9 cellular contexts compared by ENCODE assay signal in genomic region chr10:113958631-113959382, GRCh38.
A peak's percentile ranks its signal among the peaks of the same experiment; 100 is the strongest.
DNase-seq lines count a peak whose midpoint lies in the region; ATAC-seq and TF ChIP-seq lines count a peak whose summit lies in the region.
"Had no signal": no experiment of that assay in that cellular context is flagged by ENCODE, and none has a peak within 500 bp of the region (broad histone marks: within the 10 kb centered on the region; RNA-seq: fewer than 3 reads in every experiment).

No MANE protein-coding gene starts in this region.

- no peak for TF ChIP-seq POLR2A in IMR-90 (IDR thresholded peaks at IDR 0.05; ENCODE audit: low read depth, low read length)
- TF ChIP-seq POLR2A in spleen (IDR thresholded peaks at IDR 0.05), result no peak

- H3K27me3 Mint-ChIP-seq in activated T-cell treated with anti-CD3 and anti-CD28 coated beads, Interleukin-2, amount 50 U/mL, for 72 hours (ENCODE audit: low read depth), result peaks cover 18% of the 10 kb centered on the region
- H3K27me3 Mint-ChIP-seq in endodermal cell (ENCODE audit: insufficient read depth), result peaks cover 3% of the 10 kb centered on the region

- no peak overlapping the region for H3K4me3 ChIP-seq in IMR-90 (ENCODE audit: insufficient read depth, low read depth, low read length)
- no peak overlapping the region for H3K4me3 ChIP-seq in spleen
- H3K4me3 ChIP-seq in endodermal cell (ENCODE audit: low read length), result no peak overlapping the region

- TF ChIP-seq CTCF in IMR-90 (conservative IDR thresholded peaks at IDR 0.05; ENCODE audit: low read depth, low read length), result no peak
- TF ChIP-seq CTCF in spleen (IDR thresholded peaks at IDR 0.05 in 8 of 11, conservative IDR thresholded peaks at IDR 0.05 in 3 of 11), result no peak
- no peak for TF ChIP-seq CTCF in endodermal cell (conservative IDR thresholded peaks at IDR 0.05)

- H3K9me3 ChIP-seq in IMR-90 (ENCODE audit: control insufficient read depth, insufficient read depth, low read length), result no peaks in the 10 kb centered on the region
- peaks cover 0 to 10% (median 6%) of the 10 kb centered on the region in 8 donors for H3K9me3 ChIP-seq in spleen
- H3K9me3 ChIP-seq in endodermal cell (ENCODE audit: control insufficient read depth, low read length), result no peaks in the 10 kb centered on the region
- H3K9me3 ChIP-seq: neutrophil had no signal

- peak overlapping the region; percentile 67; the same call in 1 of the 2 replicates for H2AK5ac ChIP-seq in IMR-90 (ENCODE audit: low read depth, low read length)

- 89% methylated on average over 4 of the region's 11 CpGs; no CpG with 5 or more reads in 1 of the 2 experiments for WGBS in IMR-90 (ENCODE audit: extremely low coverage in 2 of 2, insufficient read length in 1 of 2), 2 experiments
- 74 to 83% (median 79%) methylated on average over 10 to 11 of the region's 11 CpGs for WGBS in spleen, 5 donors
- 80 to 89% methylated on average over 11 of the region's 11 CpGs for WGBS in endodermal cell (ENCODE audit: insufficient coverage in 1 of 2, insufficient read length in 1 of 2), 2 experiments

- peak overlapping the region in 1 of 2 experiments; percentile 22; a peak in 2 of 4 replicates for H4K8ac ChIP-seq in IMR-90 (ENCODE audit: low read depth in 2 of 2, low read length in 2 of 2)

- H3K4me1 Mint-ChIP-seq in activated T-cell treated with anti-CD3 and anti-CD28 coated beads, Interleukin-2, amount 50 U/mL, for 72 hours (ENCODE audit: low read depth), result peaks cover 50% of the 10 kb centered on the region
- H3K4me1 Mint-ChIP-seq in endodermal cell, result peaks cover 19% of the 10 kb centered on the region

- no peaks in the 10 kb centered on the region for H3K79me1 ChIP-seq in IMR-90 (ENCODE audit: low read depth in 1 of 2, low read length in 2 of 2)

- H3K18ac ChIP-seq in IMR-90 (ENCODE audit: low read depth, low read length), result peak overlapping the region; percentile 6; the same call in 1 of the 2 replicates

- H3K27ac ChIP-seq in IMR-90 (ENCODE audit: insufficient read depth, low read length), result peak overlapping the region; percentile 35; the same call in 1 of the 2 replicates
- H3K27ac ChIP-seq in spleen, result peak overlapping the region in 6 of 8 donors; percentile 32 to 78 (median 60)
- no peak overlapping the region for H3K27ac ChIP-seq in endodermal cell (ENCODE audit: low read depth, low read length)
- H3K27ac ChIP-seq: neutrophil had no signal

- H3K4me2 ChIP-seq in IMR-90 (ENCODE audit: low read depth, low read length), result no peak overlapping the region

- DNase-seq in DMS153 (lab: John Stamatoyannopoulos, UW) (peak; percentile 84), IMR-90 (peak; percentile 93), left ventricle myocardium superior (no peak), spleen (no peak), endodermal cell (no peak)
- DNase-seq in activated T-cell treated with anti-CD3 and anti-CD28 coated beads, Interleukin-2, amount 50 U/mL, for 72 hours, result peak; percentile 12 to 38

- H2BK120ac ChIP-seq in IMR-90 (ENCODE audit: low read depth, low read length), result peak overlapping the region; percentile 53

- no peak overlapping the region for H3K56ac ChIP-seq in IMR-90 (ENCODE audit: extremely low read depth, insufficient read depth, low read length)

- peak overlapping the region; percentile 66 for H2AFZ ChIP-seq in IMR-90 (replicated peaks; ENCODE audit: low read length, poor library complexity)

- H3K9me3 Mint-ChIP-seq in activated T-cell treated with anti-CD3 and anti-CD28 coated beads, Interleukin-2, amount 50 U/mL, for 72 hours, result peaks cover 0 to 8% of the 10 kb centered on the region in 2 donors
- H3K9me3 Mint-ChIP-seq in endodermal cell, result no peaks in the 10 kb centered on the region

- in situ Hi-C loops in IMR-90 (cut with MboI; ENCODE audit: low sequenced_read_pairs), result no loop called here

- H3K4me3 Mint-ChIP-seq in activated T-cell treated with anti-CD3 and anti-CD28 coated beads, Interleukin-2, amount 50 U/mL, for 72 hours, result no peak overlapping the region
- no peak overlapping the region for H3K4me3 Mint-ChIP-seq in endodermal cell

- peak overlapping the region; percentile 86 for H2BK20ac ChIP-seq in IMR-90 (ENCODE audit: low read depth, low read length)

- H2AK9ac ChIP-seq in IMR-90 (replicated peaks; ENCODE audit: low read depth, low read length, poor library complexity), result peak overlapping the region; percentile 61

- no TSS peak for BruUV-seq in IMR-90 (replicated peaks; lab: Mats Ljungman, UMichigan)

- peak overlapping the region; percentile 4; the same call in 1 of the 2 replicates for H3K23ac ChIP-seq in IMR-90 (ENCODE audit: low read depth, low read length)

- peak overlapping the region; percentile 23; the same call in 1 of the 2 replicates for H4K5ac ChIP-seq in IMR-90 (ENCODE audit: low read depth, low read length)

- H3K4ac ChIP-seq in IMR-90 (ENCODE audit: low read depth, low read length), result peak overlapping the region; percentile 61

- no peak overlapping the region for H3K9ac ChIP-seq in IMR-90 (ENCODE audit: low read depth, low read length)
- H3K9ac ChIP-seq in endodermal cell (ENCODE audit: extremely low read depth, low read length, poor library complexity, severe bottlenecking), result no peak overlapping the region

- H3K9me1 ChIP-seq in IMR-90 (ENCODE audit: insufficient read depth, low read length), result peaks cover 10% of the 10 kb centered on the region; the same call in 1 of the 2 replicates

- H3K4me1 ChIP-seq in IMR-90 (ENCODE audit: control insufficient read depth, insufficient read depth, low read length) (peaks cover 15% of the 10 kb centered on the region), spleen (peaks cover 0 to 39% (median 23%) of the 10 kb centered on the region in 6 donors), endodermal cell (ENCODE audit: control insufficient read depth, insufficient read depth, low read length) (peaks cover 9% of the 10 kb centered on the region)

- H3K14ac ChIP-seq in IMR-90 (replicated peaks; ENCODE audit: low read depth, low read length), result no peak overlapping the region

- no peaks in the 10 kb centered on the region for H4K20me1 ChIP-seq in IMR-90 (ENCODE audit: insufficient read depth, low read length)

- intact Hi-C loops in IMR-90 (cut with micrococcal nuclease) (loop anchor here (10.0 kb wide), 1 partner anchor 254 kb away; no protein-coding TSS in a partner anchor), left ventricle myocardium superior (cut with micrococcal nuclease) (no loop called here), spleen (cut with DNase I; ENCODE audit: low total_unique reads) (no loop called here)

- TF ChIP-seq RAD21 in IMR-90 (IDR thresholded peaks at IDR 0.05; ENCODE audit: low read length), result no peak

- H3K27me3 ChIP-seq in IMR-90 (ENCODE audit: control insufficient read depth, insufficient read depth, low read length), result peaks cover 2% of the 10 kb centered on the region; the same call in 1 of the 2 replicates
- no peaks in the 10 kb centered on the region for H3K27me3 ChIP-seq in spleen (replicated peaks in 1 of 7)
- H3K27me3 ChIP-seq in endodermal cell (ENCODE audit: control insufficient read depth, insufficient read depth, low read length, poor library complexity, severe bottlenecking), result no peaks in the 10 kb centered on the region
- H3K27me3 ChIP-seq: neutrophil had no signal

- peak overlapping the region; percentile 45; the same call in 1 of the 3 replicates for H2BK15ac ChIP-seq in IMR-90 (ENCODE audit: low read depth, low read length)

- peaks cover 0 to 5% of the 10 kb centered on the region in 2 donors for H3K36me3 Mint-ChIP-seq in activated T-cell treated with anti-CD3 and anti-CD28 coated beads, Interleukin-2, amount 50 U/mL, for 72 hours (ENCODE audit: insufficient read depth in 2 of 2)
- no peaks in the 10 kb centered on the region for H3K36me3 Mint-ChIP-seq in endodermal cell (ENCODE audit: low read depth)

- POLR2A ChIA-PET in IMR-90 (lab: Charles Lee; ENCODE audit: unreplicated experiment), result no interaction called here

- CTCF ChIA-PET in IMR-90 (lab: Yijun Ruan, JAX), result no interaction called here

- H3K36me3 ChIP-seq in IMR-90 (ENCODE audit: control insufficient read depth, insufficient read depth, low read length) (no peaks in the 10 kb centered on the region), spleen (no peaks in the 10 kb centered on the region), endodermal cell (ENCODE audit: control insufficient read depth, insufficient read depth, low read length) (no peaks in the 10 kb centered on the region)
- H3K36me3 ChIP-seq: neutrophil had no signal

- no peak overlapping the region for H3K27ac Mint-ChIP-seq in activated T-cell treated with anti-CD3 and anti-CD28 coated beads, Interleukin-2, amount 50 U/mL, for 72 hours
- no peak overlapping the region for H3K27ac Mint-ChIP-seq in endodermal cell

- peak; percentile 95 for ATAC-seq in IMR-90 (ENCODE audit: low read depth)
- ATAC-seq in activated T-cell treated with anti-CD3 and anti-CD28 coated beads, Interleukin-2, amount 50 U/mL, for 72 hours (replicated peaks in 1 of 2), result peak in 1 of 2 donors; percentile 16
- peak; percentile 83 for ATAC-seq in left ventricle myocardium superior
- ATAC-seq in GM21786 (IDR thresholded peaks at IDR 0.05; ENCODE audit: unreplicated experiment), result no peak
- ATAC-seq in HG03196 (IDR thresholded peaks at IDR 0.05; ENCODE audit: unreplicated experiment), result no peak

- dilution Hi-C loops in IMR-90 (cut with HindIII; ENCODE audit: low sequenced_read_pairs, unreplicated experiment), result no loop called here

- peak overlapping the region; percentile 15 for H2BK5ac ChIP-seq in IMR-90 (ENCODE audit: low read depth, low read length, poor library complexity, severe bottlenecking)

- peak overlapping the region; percentile 46 for H4K91ac ChIP-seq in IMR-90 (ENCODE audit: insufficient read depth, low read depth, low read length)

TF ChIP-seq in IMR-90, 13 proteins besides CTCF, POLR2A, EP300 and RAD21:
- TF ChIP-seq RFX5 (IDR thresholded peaks at IDR 0.05; ENCODE audit: low read depth, low read length) (no peak), CEBPB (IDR thresholded peaks at IDR 0.05; ENCODE audit: low read depth, low read length) (0 out of 2 replicates have a peak, but pooled peaks have one; percentile 6), BHLHE40 (IDR thresholded peaks at IDR 0.05; ENCODE audit: low read depth, low read length) (peak; percentile 32; the same call in 1 of the 2 replicates), FOS (IDR thresholded peaks at IDR 0.05; ENCODE audit: low read depth, low read length) (peak; percentile 93), RCOR1 (IDR thresholded peaks at IDR 0.05; ENCODE audit: insufficient replicate concordance, low read length) (peak; percentile 65), MAFK (IDR thresholded peaks at IDR 0.05; ENCODE audit: low read depth, low read length) (peak; percentile 13; the same call in 1 of the 2 replicates), MXI1 (IDR thresholded peaks at IDR 0.05; ENCODE audit: borderline replicate concordance, low read depth, low read length) (0 out of 2 replicates have a peak, but pooled peaks have one; percentile 30), USF2 (IDR thresholded peaks at IDR 0.05; ENCODE audit: low read depth, low read length) (no peak)

Comparison
In these comparisons a context has a peak if more than half of its experiments do, and no peak if none do; other contexts are left out.
1. DNase-seq: peak in DMS153 (single experiment), IMR-90 (single experiment) and activated T-cell treated with anti-CD3 and anti-CD28 coated beads, Interleukin-2, amount 50 U/mL, for 72 hours (2 of 2); none in left ventricle myocardium superior (single experiment), spleen (single experiment) and endodermal cell (single experiment).
2. ATAC-seq: peak in IMR-90 (single experiment) and left ventricle myocardium superior (single experiment); none in GM21786 (single experiment) and HG03196 (single experiment).